In the genomic region with DNA sequence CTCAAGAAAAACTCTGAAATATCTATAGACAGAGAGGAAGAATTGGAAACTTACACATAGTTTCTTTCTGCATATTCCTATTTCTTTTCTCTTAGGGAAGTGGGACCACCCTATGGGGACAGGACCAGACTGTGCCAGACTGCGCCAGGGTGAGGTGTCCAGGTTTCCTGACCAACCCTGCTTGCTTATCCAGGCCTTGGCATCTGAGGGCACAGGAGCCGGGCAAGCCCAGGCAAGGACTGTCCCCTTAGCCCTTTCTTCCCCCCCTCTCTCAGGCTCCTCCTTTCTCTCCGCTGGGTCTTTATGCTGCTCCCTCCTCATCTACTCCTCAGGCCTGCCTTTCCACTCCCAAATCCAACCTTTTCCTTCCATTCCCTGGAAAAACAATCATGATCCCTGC, we compare ENCODE assay signal across 18 cellular contexts.
"Had no signal": no experiment of that assay in that cellular context is flagged by ENCODE, and none has a peak within 500 bp of the region (broad histone marks: within the 10 kb centered on the region; RNA-seq: fewer than 3 reads in every experiment).

No MANE protein-coding gene starts in this region.

- DNase-seq: activated B cell treated with CpG ODN at 0.5 μM for 24 hours; activated CD4-positive, alpha-beta T cell treated with anti-CD3 and anti-CD28 coated beads for 48 hours; activated CD8-positive, alpha-beta T cell treated with anti-CD3 and anti-CD28 coated beads for 36 hours; activated naive CD4-positive, alpha-beta T cell treated with anti-CD3 and anti-CD28 coated beads, Interleukin-2, amount 50 U/mL, for 16 hours; activated T-cell treated with anti-CD3 and anti-CD28 coated beads, Interleukin-2, amount 50 U/mL, for 24 hours; aorta; cortex of kidney; effector CD8-positive, alpha-beta T cell; lower lobe of right lung; SW 1271; transverse colon had no signal

- H3K27ac Mint-ChIP-seq: activated B cell treated with CpG ODN at 0.5 μM for 24 hours; activated CD8-positive, alpha-beta T cell treated with anti-CD3 and anti-CD28 coated beads for 36 hours; activated T-cell treated with anti-CD3 and anti-CD28 coated beads, Interleukin-2, amount 50 U/mL, for 24 hours; activated T-helper 2 cell treated with anti-CD3 and anti-CD28 coated beads, Interferon-gamma antibody, Interleukin-2, Interleukin-4, amounts not matched to agents 10 μg/mL and 5 μg/mL and 100 μg/mL, durations not matched to agents 14 hours and 24 hours and 36 hours; progenitor cell of endocrine pancreas; stimulated activated naive CD8-positive, alpha-beta T cell treated with anti-CD3 and anti-CD28 coated beads, Interleukin-15, Interleukin-2, amounts not matched to agents 100 ng/mL and 50 ng/mL, for 24 hours had no signal

- H3K9me3 ChIP-seq: lower lobe of right lung, right atrium auricular region, transverse colon had no signal

- H3K36me3 ChIP-seq: lower lobe of right lung, right atrium auricular region, transverse colon had no signal

- FAIRE-seq: endothelial cell of umbilical vein, islet of Langerhans, TTC549 had no signal

- H3K9me3 Mint-ChIP-seq: activated B cell treated with CpG ODN at 0.5 μM for 24 hours; activated CD8-positive, alpha-beta T cell treated with anti-CD3 and anti-CD28 coated beads for 36 hours; activated T-cell treated with anti-CD3 and anti-CD28 coated beads, Interleukin-2, amount 50 U/mL, for 24 hours; stimulated activated naive CD8-positive, alpha-beta T cell treated with anti-CD3 and anti-CD28 coated beads, Interleukin-15, Interleukin-2, amounts not matched to agents 100 ng/mL and 50 ng/mL, for 24 hours had no signal

- ATAC-seq: activated CD8-positive, alpha-beta T cell treated with anti-CD3 and anti-CD28 coated beads for 36 hours; lower lobe of right lung had no signal

- H3K27ac ChIP-seq: lower lobe of right lung, right atrium auricular region, transverse colon had no signal

- H3K4me3 Mint-ChIP-seq: activated B cell treated with CpG ODN at 0.5 μM for 24 hours; activated CD8-positive, alpha-beta T cell treated with anti-CD3 and anti-CD28 coated beads for 36 hours; activated T-cell treated with anti-CD3 and anti-CD28 coated beads, Interleukin-2, amount 50 U/mL, for 24 hours; stimulated activated naive CD8-positive, alpha-beta T cell treated with anti-CD3 and anti-CD28 coated beads, Interleukin-15, Interleukin-2, amounts not matched to agents 100 ng/mL and 50 ng/mL, for 24 hours had no signal

- H3K27me3 Mint-ChIP-seq: activated B cell treated with CpG ODN at 0.5 μM for 24 hours; activated CD8-positive, alpha-beta T cell treated with anti-CD3 and anti-CD28 coated beads for 36 hours; activated T-cell treated with anti-CD3 and anti-CD28 coated beads, Interleukin-2, amount 50 U/mL, for 24 hours; progenitor cell of endocrine pancreas; stimulated activated naive CD8-positive, alpha-beta T cell treated with anti-CD3 and anti-CD28 coated beads, Interleukin-15, Interleukin-2, amounts not matched to agents 100 ng/mL and 50 ng/mL, for 24 hours had no signal

- H3K27me3 ChIP-seq: right atrium auricular region, transverse colon had no signal

- H3K4me3 ChIP-seq: lower lobe of right lung, right atrium auricular region, transverse colon had no signal
